ENCODE assay signal across 17 cellular contexts in genomic region chr4:141078871-141079270, GRCh38. TPM values are rescaled to one million over a fixed set of nuclear protein-coding genes. Genes with fewer than 3 reads are reported as not detected.
"Had no signal": no experiment of that assay in that cellular context is flagged by ENCODE, and none has a peak within 500 bp of the region (broad histone marks: within the 10 kb centered on the region; RNA-seq: fewer than 3 reads in every experiment).

No MANE protein-coding gene starts in this region.

- H3K27ac Mint-ChIP-seq: activated naive CD4-positive, alpha-beta T cell treated with anti-CD3 and anti-CD28 coated beads for 36 hours; activated naive CD8-positive, alpha-beta T cell treated with anti-CD3 and anti-CD28 coated beads, Interleukin-2, amount 50 U/mL, for 24 hours; activated T-helper 2 cell treated with anti-CD3 and anti-CD28 coated beads, Interferon-gamma antibody, Interleukin-2, Interleukin-4, amounts not matched to agents 10 μg/mL and 5 μg/mL and 100 μg/mL, durations not matched to agents 14 hours and 24 hours and 36 hours had no signal

- H3K4me1 Mint-ChIP-seq: activated naive CD8-positive, alpha-beta T cell treated with anti-CD3 and anti-CD28 coated beads, Interleukin-2, amount 50 U/mL, for 24 hours had no signal

- H3K4me1 ChIP-seq: colonic mucosa, lower lobe of right lung, right lobe of liver, suprapubic skin had no signal

- DNase-seq: activated CD4-positive, alpha-beta T cell treated with anti-CD3 and anti-CD28 coated beads for 1 hour; activated CD4-positive, alpha-beta T cell treated with anti-CD3 and anti-CD28 coated beads, Interleukin-2, amount 50 U/mL, for 4 hours; activated naive CD4-positive, alpha-beta T cell treated with anti-CD3 and anti-CD28 coated beads for 36 hours; activated naive CD8-positive, alpha-beta T cell treated with anti-CD3 and anti-CD28 coated beads, Interleukin-2, amount 50 U/mL, for 24 hours; activated T-cell treated with anti-CD3 and anti-CD28 coated beads, Interleukin-2, amount 50 U/mL, for 1 hour; colonic mucosa; hippocampal formation; kidney glomerular epithelial cell; lower lobe of right lung; psoas muscle; right lobe of liver; stimulated activated naive CD8-positive, alpha-beta T cell treated with anti-CD3 and anti-CD28 coated beads, Interleukin-15, Interleukin-2, amounts not matched to agents 100 U/mL and 50 U/mL, for 24 hours; T-helper 9 cell; trophoblast cell had no signal

- H3K27me3 Mint-ChIP-seq: activated naive CD8-positive, alpha-beta T cell treated with anti-CD3 and anti-CD28 coated beads, Interleukin-2, amount 50 U/mL, for 24 hours had no signal

- H3K9me3 ChIP-seq: colonic mucosa, lower lobe of right lung, psoas muscle, right lobe of liver, suprapubic skin had no signal

- H3K36me3 ChIP-seq: colonic mucosa, lower lobe of right lung, right lobe of liver, suprapubic skin had no signal

- H3K4me3 ChIP-seq: colonic mucosa, lower lobe of right lung, psoas muscle, right lobe of liver, suprapubic skin had no signal

- H3K27me3 ChIP-seq: colonic mucosa, right lobe of liver, suprapubic skin had no signal

- H3K27ac ChIP-seq: colonic mucosa, lower lobe of right lung, right lobe of liver, suprapubic skin, VCaP had no signal

- H3K9me3 Mint-ChIP-seq: activated naive CD4-positive, alpha-beta T cell treated with anti-CD3 and anti-CD28 coated beads for 36 hours; activated naive CD8-positive, alpha-beta T cell treated with anti-CD3 and anti-CD28 coated beads, Interleukin-2, amount 50 U/mL, for 24 hours; activated T-helper 2 cell treated with anti-CD3 and anti-CD28 coated beads, Interferon-gamma antibody, Interleukin-2, Interleukin-4, amounts not matched to agents 10 μg/mL and 5 μg/mL and 100 μg/mL, durations not matched to agents 14 hours and 24 hours and 36 hours had no signal

- H3K4me3 Mint-ChIP-seq: activated naive CD4-positive, alpha-beta T cell treated with anti-CD3 and anti-CD28 coated beads for 36 hours; activated naive CD8-positive, alpha-beta T cell treated with anti-CD3 and anti-CD28 coated beads, Interleukin-2, amount 50 U/mL, for 24 hours had no signal

RNA-seq across cellular contexts. Expression of gene RNF150, which starts 54.4 kb away (rescaled TPM):
- total RNA-seq: activated naive CD4-positive, alpha-beta T cell treated with anti-CD3 and anti-CD28 coated beads for 36 hours had no signal
